Comparison of ENCODE assay signal across 17 cellular contexts in the genomic region with DNA sequence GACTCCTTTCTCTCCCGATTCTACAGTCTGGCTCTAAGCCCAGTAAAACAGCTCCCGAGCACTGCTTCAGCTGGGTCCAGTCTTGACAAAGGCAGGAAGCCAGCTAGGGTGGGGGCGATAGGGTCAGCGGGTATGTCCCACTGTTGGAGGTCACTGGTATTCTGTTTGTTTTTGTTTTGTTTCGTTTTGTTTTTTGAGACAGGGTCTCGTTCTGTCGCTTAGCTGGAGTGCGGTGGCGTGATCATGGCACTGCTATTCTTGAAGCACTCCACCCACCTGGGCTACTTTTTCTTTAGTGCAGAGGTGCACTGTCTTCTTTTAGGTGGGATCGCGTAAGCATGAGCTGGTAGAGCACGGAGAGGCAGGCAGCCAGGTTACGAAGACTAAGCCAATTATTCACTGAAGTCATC.
A peak's percentile ranks its signal among the peaks of the same experiment; 100 is the strongest.
DNase-seq lines count a peak whose midpoint lies in the region; ATAC-seq, FAIRE-seq and TF ChIP-seq lines count a peak whose summit lies in the region.
"Had no signal": no experiment of that assay in that cellular context is flagged by ENCODE, and none has a peak within 500 bp of the region (broad histone marks: within the 10 kb centered on the region; RNA-seq: fewer than 3 reads in every experiment).

No MANE protein-coding gene starts in this region.

- no peak for TF ChIP-seq CTCF in choroid plexus epithelial cell (conservative IDR thresholded peaks at IDR 0.05; ENCODE audit: low read depth, low read length)

- no peak for DNase-seq in GM18507 (ENCODE audit: extremely low spot score, insufficient read length, low read depth)
- DNase-seq in choroid plexus epithelial cell (ENCODE audit: low read depth), result peak; percentile 30
- DNase-seq in memory B cell (ENCODE audit: low spot score in 2 of 2), result no peak
- no peak for DNase-seq in SHP77 (lab: John Stamatoyannopoulos, UW)
- no peak for DNase-seq in GDM1 (lab: John Stamatoyannopoulos, UW)
- DNase-seq: activated CD4-positive, alpha-beta memory T cell treated with anti-CD3 and anti-CD28 coated beads, Interleukin-2, amount 10 ng/mL, durations not matched to agents 7 days and 5 days; activated gamma-delta T cell treated with Interleukin-2 at 50 U/mL for 16 hours; DMS153; effector memory CD4-positive, alpha-beta T cell; foreskin fibroblast; NCI-H446 treated with DMSO at 0.1 percent for 48 hours; stimulated activated CD8-positive, alpha-beta memory T cell treated with anti-CD3 and anti-CD28 coated beads, Interleukin-4, amount 100 ng/mL, for 48 hours had no signal

- H3K4me1 ChIP-seq in BLaER1 treated with 17β-estradiol and CSF1 and Interleukin-3, amounts not matched to agents 10 nM and 100 nM, result peaks cover 64 to 100% (median 92%) of the 10 kb centered on the region in 10 experiments

- H3K4me3 Mint-ChIP-seq in memory B cell, result peak overlapping the region; percentile 66
- H3K4me3 Mint-ChIP-seq: activated CD4-positive, alpha-beta memory T cell treated with anti-CD3 and anti-CD28 coated beads, Interleukin-2, amount 10 ng/mL, durations not matched to agents 7 days and 5 days had no signal

- H3K36me3 Mint-ChIP-seq in memory B cell, result peaks cover 1% of the 10 kb centered on the region

- ATAC-seq in memory B cell (ENCODE audit: low read depth) (no peak), GM18502 (IDR thresholded peaks at IDR 0.05; ENCODE audit: poor library complexity, unreplicated experiment) (no peak), GM18909 (IDR thresholded peaks at IDR 0.05; ENCODE audit: poor library complexity, unreplicated experiment) (no peak)

- H3K9me3 ChIP-seq in BLaER1 treated with 17β-estradiol and CSF1 and Interleukin-3, amounts not matched to agents 10 nM and 100 nM (replicated peaks in 1 of 11), result no peaks in the 10 kb centered on the region

- 0 out of 22 replicates have a peak, but pooled peaks cover 0 to 3% (median 0%) of the 10 kb centered on the region in 11 experiments for H4K20me1 ChIP-seq in BLaER1 treated with 17β-estradiol and CSF1 and Interleukin-3, amounts not matched to agents 10 nM and 100 nM

- H3K4me1 Mint-ChIP-seq in memory B cell, result peaks cover 62% of the 10 kb centered on the region

- peaks cover 0 to 18% (median 0%) of the 10 kb centered on the region in 11 experiments; a peak in 4 of 22 replicates for H3K27me3 ChIP-seq in BLaER1 treated with 17β-estradiol and CSF1 and Interleukin-3, amounts not matched to agents 10 nM and 100 nM

- peaks cover 2% of the 10 kb centered on the region for H3K27me3 Mint-ChIP-seq in memory B cell
- H3K27me3 Mint-ChIP-seq: activated CD4-positive, alpha-beta memory T cell treated with anti-CD3 and anti-CD28 coated beads, Interleukin-2, amount 10 ng/mL, durations not matched to agents 7 days and 5 days had no signal

- H3K27ac Mint-ChIP-seq in memory B cell, result peak overlapping the region; percentile 82
- H3K27ac Mint-ChIP-seq: activated CD4-positive, alpha-beta memory T cell treated with anti-CD3 and anti-CD28 coated beads, Interleukin-2, amount 10 ng/mL, durations not matched to agents 7 days and 5 days had no signal

- H3K27ac ChIP-seq in BLaER1 treated with 17β-estradiol and CSF1 and Interleukin-3, amounts not matched to agents 10 nM and 100 nM, result no peak overlapping the region; a peak in 1 of 22 replicates
- H3K27ac ChIP-seq: RWPE1 had no signal

- H3K9ac ChIP-seq in BLaER1 treated with 17β-estradiol and CSF1 and Interleukin-3, amounts not matched to agents 10 nM and 100 nM, result no peak overlapping the region

- H3K4me3 ChIP-seq in BLaER1 treated with 17β-estradiol and CSF1 and Interleukin-3, amounts not matched to agents 10 nM and 100 nM, result no peak overlapping the region
- peak overlapping the region; percentile 32 for H3K4me3 ChIP-seq in choroid plexus epithelial cell (ENCODE audit: low read depth, low read length)

- no peaks in the 10 kb centered on the region for H3K9me3 Mint-ChIP-seq in memory B cell
- H3K9me3 Mint-ChIP-seq: activated CD4-positive, alpha-beta memory T cell treated with anti-CD3 and anti-CD28 coated beads, Interleukin-2, amount 10 ng/mL, durations not matched to agents 7 days and 5 days had no signal

- H3K4me2 ChIP-seq in BLaER1 treated with 17β-estradiol and CSF1 and Interleukin-3, amounts not matched to agents 10 nM and 100 nM, result peak overlapping the region; percentile 6 to 92 (median 83); a peak in 18 of 22 replicates

- peak; percentile 56 for FAIRE-seq in GM18507 (lab: Jason Lieb, UNC)
- FAIRE-seq: HTR-8/SVneo had no signal

- H3K36me3 ChIP-seq in BLaER1 treated with 17β-estradiol and CSF1 and Interleukin-3, amounts not matched to agents 10 nM and 100 nM, result peaks cover 0 to 2% (median 0%) of the 10 kb centered on the region in 11 experiments; a peak in 1 of 22 replicates
